Comparison of ENCODE assay signal across 17 cellular contexts in the genomic region with DNA sequence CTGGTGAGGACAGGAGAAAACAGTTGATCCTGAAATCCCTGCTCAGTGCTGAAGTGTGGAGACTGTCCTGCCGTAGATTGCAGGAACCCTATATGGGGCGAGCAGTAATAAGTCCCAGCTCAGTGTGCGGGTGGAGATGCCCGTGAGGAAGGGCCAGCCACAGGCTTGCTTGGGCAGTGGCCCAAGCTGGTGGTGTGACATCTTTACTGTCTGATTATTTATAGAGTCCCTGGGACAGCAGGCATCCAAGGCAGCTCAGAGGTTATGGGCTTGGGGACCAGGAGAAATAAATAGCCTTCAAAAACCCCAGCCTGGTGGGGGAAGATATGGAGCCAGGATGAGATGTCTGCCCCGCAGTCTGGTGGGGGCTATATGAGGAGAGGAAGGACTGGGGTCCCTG.
A peak's percentile ranks its signal among the peaks of the same experiment; 100 is the strongest.
DNase-seq lines count a peak whose midpoint lies in the region; ATAC-seq and TF ChIP-seq lines count a peak whose summit lies in the region.
"Had no signal": no experiment of that assay in that cellular context is flagged by ENCODE, and none has a peak within 500 bp of the region (broad histone marks: within the 10 kb centered on the region; RNA-seq: fewer than 3 reads in every experiment).

No MANE protein-coding gene starts in this region.

- no peak overlapping the region for H3K23ac ChIP-seq in neuronal stem cell (ENCODE audit: low read depth, low read length, poor library complexity)

- H3K18ac ChIP-seq in neuronal stem cell (ENCODE audit: low read length) = peak overlapping the region; percentile 30

- H3K9me3 ChIP-seq in right atrium auricular region (no peaks in the 10 kb centered on the region), right cardiac atrium (ENCODE audit: control insufficient read depth, low read length) (no peaks in the 10 kb centered on the region), neuronal stem cell (replicated peaks in 1 of 2; ENCODE audit: control insufficient read depth in 2 of 2, insufficient read depth in 1 of 2, low read depth in 1 of 2, low read length in 2 of 2) (no peaks in the 10 kb centered on the region), prostate gland (no peaks in the 10 kb centered on the region)
- H3K9me3 ChIP-seq: BLaER1, Caco-2, HAP-1 had no signal

- no peaks in the 10 kb centered on the region for H3K4me1 ChIP-seq in right atrium auricular region
- H3K4me1 ChIP-seq in right cardiac atrium (ENCODE audit: control insufficient read depth, insufficient read depth, low read length) = no peaks in the 10 kb centered on the region
- peaks cover 0 to 2% of the 10 kb centered on the region in 2 donors for H3K4me1 ChIP-seq in neuronal stem cell (ENCODE audit: control insufficient read depth in 2 of 2, insufficient read depth in 1 of 2, low read depth in 1 of 2, low read length in 2 of 2)
- no peaks in the 10 kb centered on the region for H3K4me1 ChIP-seq in prostate gland (replicated peaks)
- H3K4me1 ChIP-seq: Caco-2, HAP-1 had no signal

- H2AK5ac ChIP-seq in neuronal stem cell (ENCODE audit: low read depth, low read length) = peak overlapping the region; percentile 37

- no peak overlapping the region for H3K9ac ChIP-seq in neuronal stem cell (ENCODE audit: low read depth, low read length, poor library complexity)
- H3K9ac ChIP-seq: BLaER1 had no signal

- no peak overlapping the region for H2AFZ ChIP-seq in neuronal stem cell (ENCODE audit: low read length)

- no peak overlapping the region for H2BK120ac ChIP-seq in neuronal stem cell (ENCODE audit: low read depth, low read length)

- no peak overlapping the region for H2BK12ac ChIP-seq in neuronal stem cell (ENCODE audit: low read length)

- H3K27ac ChIP-seq in right atrium auricular region (no peak overlapping the region), right cardiac atrium (ENCODE audit: low read length) (no peak overlapping the region), neuronal stem cell (replicated peaks; ENCODE audit: low read length) (no peak overlapping the region), prostate gland (no peak overlapping the region)
- H3K27ac ChIP-seq: BLaER1 had no signal

- 63% methylated on average over 5 of the region's 5 CpGs for WGBS in right cardiac atrium
- no CpG with 5 or more reads among the region's 5 CpGs for WGBS in neuronal stem cell (ENCODE audit: extremely low coverage in 2 of 2, insufficient read length in 2 of 2, insufficient replicate concordance in 1 of 2), 2 donors
- 68% methylated on average over 5 of the region's 5 CpGs for WGBS in prostate gland

- H3K36me3 ChIP-seq in right atrium auricular region (no peaks in the 10 kb centered on the region), neuronal stem cell (replicated peaks in 1 of 2; ENCODE audit: control insufficient read depth in 2 of 2, insufficient read depth in 2 of 2, low read length in 2 of 2) (no peaks in the 10 kb centered on the region), prostate gland (no peaks in the 10 kb centered on the region)
- H3K36me3 ChIP-seq: BLaER1, HAP-1 had no signal

- H3K14ac ChIP-seq in neuronal stem cell (ENCODE audit: low read length) = no peak overlapping the region

- H3K4ac ChIP-seq in neuronal stem cell (ENCODE audit: low read length) = no peak overlapping the region

- no peak for TF ChIP-seq CTCF in right atrium auricular region (IDR thresholded peaks at IDR 0.05)
- TF ChIP-seq CTCF in prostate gland (IDR thresholded peaks at IDR 0.05) = no peak
- no peak for TF ChIP-seq CTCF in GM13976 (IDR thresholded peaks at IDR 0.05; ENCODE audit: borderline replicate concordance, control extremely low read depth, extremely low read depth, insufficient read depth, missing control alignments)

- in situ Hi-C loops in GM13976 (cut with MboI; ENCODE audit: low sequenced_read_pairs, unreplicated experiment) = no loop called here

- TF ChIP-seq POLR2A in prostate gland (IDR thresholded peaks at IDR 0.05) = no peak

- intact Hi-C loops in Right ventricle myocardium superior (cut with DNase I) (no loop called here), right cardiac atrium (cut with DNase I) (no loop called here), prostate gland (cut with DNase I) (no loop called here)

- peak overlapping the region; percentile 25 for H2BK5ac ChIP-seq in neuronal stem cell (ENCODE audit: low read length)

- no peak overlapping the region for H4K8ac ChIP-seq in neuronal stem cell (ENCODE audit: low read depth, low read length)

- peak overlapping the region; percentile 25 for H2BK15ac ChIP-seq in neuronal stem cell (ENCODE audit: low read length)

- no peak overlapping the region for H3K4me2 ChIP-seq in neuronal stem cell (ENCODE audit: insufficient read depth, low read length, poor library complexity, severe bottlenecking)
- H3K4me2 ChIP-seq: BLaER1 had no signal

- no peaks in the 10 kb centered on the region for H3K27me3 ChIP-seq in right atrium auricular region
- H3K27me3 ChIP-seq in right cardiac atrium (ENCODE audit: control insufficient read depth, insufficient read depth) = no peaks in the 10 kb centered on the region
- H3K27me3 ChIP-seq in neuronal stem cell (ENCODE audit: control insufficient read depth in 3 of 3, insufficient read depth in 3 of 3, low read depth in 1 of 3, low read length in 3 of 3) = no peaks in the 10 kb centered on the region
- no peaks in the 10 kb centered on the region for H3K27me3 ChIP-seq in prostate gland (replicated peaks; ENCODE audit: insufficient read depth)
- H3K27me3 ChIP-seq: BLaER1 had no signal

- no peaks in the 10 kb centered on the region for H3K79me1 ChIP-seq in neuronal stem cell (ENCODE audit: low read depth, low read length)

- DNase-seq in Right ventricle myocardium superior (peak; percentile 53), right atrium auricular region (ENCODE audit: low spot score) (no peak), right cardiac atrium (peak in 2 of 3 donors; percentile 49 to 65), neuronal stem cell (ENCODE audit: low spot score) (no peak), prostate gland (ENCODE audit: low spot score) (no peak), GM13976 (ENCODE audit: low spot score) (no peak), germinal center (ENCODE audit: low spot score) (no peak)
- no peak for DNase-seq in activated naive CD4-positive, alpha-beta T cell (lab: John Stamatoyannopoulos, UW)
- DNase-seq: 8988T; AML-193; Caco-2; CD8-positive, alpha-beta memory T cell; DND-41; GF-D8; HFFc6 had no signal

- ATAC-seq in Right ventricle myocardium superior (ENCODE audit: poor library complexity) (peak; percentile 83), right cardiac atrium (peak; percentile 44 to 63)

- H4K91ac ChIP-seq in neuronal stem cell (ENCODE audit: low read depth, low read length, poor library complexity) = no peak overlapping the region

- H3K4me3 ChIP-seq in right atrium auricular region (no peak overlapping the region), right cardiac atrium (ENCODE audit: low read length) (no peak overlapping the region), neuronal stem cell (ENCODE audit: low read length in 2 of 2) (no peak overlapping the region), prostate gland (no peak overlapping the region)
- H3K4me3 ChIP-seq: BLaER1, HAP-1 had no signal

Comparison
In these comparisons a context has a peak if more than half of its experiments do, and no peak if none do; other contexts are left out.
1. DNase-seq: peak in Right ventricle myocardium superior (single experiment) and right cardiac atrium (2 of 3); none in right atrium auricular region (single experiment), neuronal stem cell (single experiment), prostate gland (single experiment), activated naive CD4-positive, alpha-beta T cell (0 of 4), GM13976 (single experiment) and germinal center (single experiment).